Comparison of ENCODE assay signal across 8 cellular contexts in the genomic region with DNA sequence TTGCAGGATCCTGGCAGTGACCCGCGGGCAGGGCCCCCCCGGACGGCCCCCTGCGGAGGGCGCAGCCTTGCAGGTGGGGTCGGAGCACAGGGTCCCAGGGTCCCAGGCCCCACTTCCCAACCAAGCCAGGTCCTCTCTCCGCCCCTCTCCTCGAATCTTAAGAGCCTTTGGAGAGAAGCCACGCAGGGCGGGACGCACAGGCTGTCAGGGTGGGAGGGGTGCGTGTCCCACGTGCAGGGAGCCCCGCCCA. TPM values are rescaled to one million over a fixed set of nuclear protein-coding genes. Genes with fewer than 3 reads are reported as not detected.
DNase-seq lines count a peak whose midpoint lies in the region; ATAC-seq and TF ChIP-seq lines count a peak whose summit lies in the region.
"Had no signal": no experiment of that assay in that cellular context is flagged by ENCODE, and none has a peak within 500 bp of the region (broad histone marks: within the 10 kb centered on the region; RNA-seq: fewer than 3 reads in every experiment).

No MANE protein-coding gene starts in this region.

- H3K9ac ChIP-seq in PC-3 (ENCODE audit: low read length) = no peak overlapping the region; the same call in 1 of the 2 replicates

- no peaks in the 10 kb centered on the region for H3K4me1 Mint-ChIP-seq in stimulated activated effector memory CD8-positive, alpha-beta T cell treated with anti-CD3 and anti-CD28 coated beads, Interleukin-12 subunit alpha, Interleukin-12 subunit beta, amount 100 ng/mL, for 72 hours

- POLR2A ChIA-PET in HEK293 (lab: Yijun Ruan, JAX) (interaction anchor here (0.7 kb wide), 1 partner anchor 175 kb away, joined by 3 read pairs; no protein-coding TSS in a partner anchor), PC-3 (lab: Charles Lee; ENCODE audit: unreplicated experiment) (no interaction called here)

- H3K4me3 ChIP-seq in HEK293 (ENCODE audit: low read depth, low read length) (no peak overlapping the region), PC-3 (ENCODE audit: low read length) (peak overlapping the region; percentile 53), left ventricle myocardium inferior (peak overlapping the region; percentile 65), stomach (peak overlapping the region; percentile 12 to 33 (median 18))

- BruUV-seq in PC-3 (replicated peaks; lab: Mats Ljungman, UMichigan) = no TSS peak

- no peaks in the 10 kb centered on the region for H3K79me2 ChIP-seq in PC-3 (ENCODE audit: low read length)

- H3K27ac ChIP-seq in HEK293 (ENCODE audit: extremely low read depth, low read depth, low read length) = no peak overlapping the region
- no peak overlapping the region for H3K27ac ChIP-seq in PC-3 (ENCODE audit: low read length)
- H3K27ac ChIP-seq in left ventricle myocardium inferior (replicated peaks) = peak overlapping the region; percentile 95
- peak overlapping the region; percentile 12 to 81 (median 70) for H3K27ac ChIP-seq in stomach

- TF ChIP-seq EP300 in stomach (IDR thresholded peaks at IDR 0.05) = no peak

- H2AFZ ChIP-seq in PC-3 (ENCODE audit: low read length) = peak overlapping the region; percentile 71

- H3K9me3 ChIP-seq in HEK293 (ENCODE audit: control insufficient read depth, insufficient read depth, low read depth, low read length) (no peaks in the 10 kb centered on the region), PC-3 (ENCODE audit: low read length) (no peaks in the 10 kb centered on the region), left ventricle myocardium inferior (replicated peaks) (no peaks in the 10 kb centered on the region), stomach (no peaks in the 10 kb centered on the region)

- H4K20me1 ChIP-seq in PC-3 (ENCODE audit: low read length) = no peaks in the 10 kb centered on the region

- H3K36me3 ChIP-seq in HEK293 (ENCODE audit: control insufficient read depth in 2 of 2, insufficient read depth in 1 of 2, low read length in 2 of 2) = no peaks in the 10 kb centered on the region
- no peaks in the 10 kb centered on the region for H3K36me3 ChIP-seq in PC-3 (ENCODE audit: low read depth, low read length)
- H3K36me3 ChIP-seq in left ventricle myocardium inferior = no peaks in the 10 kb centered on the region
- H3K36me3 ChIP-seq in stomach = no peaks in the 10 kb centered on the region

- 3 to 16% (median 9%) methylated on average over 15 of the region's 15 CpGs; no CpG with 5 or more reads in 1 of the 5 donors for WGBS in stomach, 5 donors

- no peak for ATAC-seq in PC-3
- no peak for ATAC-seq in stimulated activated effector memory CD8-positive, alpha-beta T cell treated with anti-CD3 and anti-CD28 coated beads, Interleukin-12 subunit alpha, Interleukin-12 subunit beta, amount 100 ng/mL, for 72 hours
- ATAC-seq in GM18868 (IDR thresholded peaks at IDR 0.05; ENCODE audit: unreplicated experiment) = no peak

- no peaks in the 10 kb centered on the region for H3K9me2 ChIP-seq in PC-3 (replicated peaks; ENCODE audit: low read length)

- no peak overlapping the region for H3K27ac Mint-ChIP-seq in stimulated activated effector memory CD8-positive, alpha-beta T cell treated with anti-CD3 and anti-CD28 coated beads, Interleukin-12 subunit alpha, Interleukin-12 subunit beta, amount 100 ng/mL, for 72 hours
- H3K27ac Mint-ChIP-seq: T-helper 2 cell treated with Interferon-gamma antibody and Interleukin-4, amounts not matched to agents 5 μg/mL and 100 μg/mL, for 36 hours had no signal

- H3K4me1 ChIP-seq in HEK293 (ENCODE audit: control insufficient read depth, insufficient read depth, low read length) (no peaks in the 10 kb centered on the region), PC-3 (ENCODE audit: insufficient read depth, low read length) (peaks cover 5% of the 10 kb centered on the region), left ventricle myocardium inferior (peaks cover 72% of the 10 kb centered on the region), stomach (peaks cover 25 to 36% (median 29%) of the 10 kb centered on the region in 4 donors)

- no peaks in the 10 kb centered on the region for H3K9me3 Mint-ChIP-seq in stimulated activated effector memory CD8-positive, alpha-beta T cell treated with anti-CD3 and anti-CD28 coated beads, Interleukin-12 subunit alpha, Interleukin-12 subunit beta, amount 100 ng/mL, for 72 hours
- H3K9me3 Mint-ChIP-seq: T-helper 2 cell treated with Interferon-gamma antibody and Interleukin-4, amounts not matched to agents 5 μg/mL and 100 μg/mL, for 36 hours had no signal

- TF ChIP-seq CTCF in HEK293 (tag by site-specific recombination; IDR thresholded peaks at IDR 0.05) (no peak), PC-3 (conservative IDR thresholded peaks at IDR 0.05; ENCODE audit: low read depth, low read length) (no peak), left ventricle myocardium inferior (IDR thresholded peaks at IDR 0.05; ENCODE audit: borderline replicate concordance) (no peak), stomach (IDR thresholded peaks at IDR 0.05) (no peak)

- DNase-seq in PC-3 (no peak), left ventricle myocardium inferior (peak; percentile 90), stomach (peak; percentile 91)
- DNase-seq in stimulated activated effector memory CD8-positive, alpha-beta T cell treated with anti-CD3 and anti-CD28 coated beads, Interleukin-12 subunit alpha, Interleukin-12 subunit beta, amount 100 ng/mL, for 72 hours (ENCODE audit: low spot score in 2 of 2) = no peak
- DNase-seq in activated CD8-positive, alpha-beta memory T cell treated with anti-CD3 and anti-CD28 coated beads, Interleukin-2, amount 50 U/mL, for 4 hours = no peak

- H3K4me2 ChIP-seq in PC-3 (ENCODE audit: low read length) = peak overlapping the region; percentile 77

- H3K36me3 Mint-ChIP-seq in stimulated activated effector memory CD8-positive, alpha-beta T cell treated with anti-CD3 and anti-CD28 coated beads, Interleukin-12 subunit alpha, Interleukin-12 subunit beta, amount 100 ng/mL, for 72 hours = no peaks in the 10 kb centered on the region

- no peak overlapping the region for H3K4me3 Mint-ChIP-seq in stimulated activated effector memory CD8-positive, alpha-beta T cell treated with anti-CD3 and anti-CD28 coated beads, Interleukin-12 subunit alpha, Interleukin-12 subunit beta, amount 100 ng/mL, for 72 hours
- H3K4me3 Mint-ChIP-seq: T-helper 2 cell treated with Interferon-gamma antibody and Interleukin-4, amounts not matched to agents 5 μg/mL and 100 μg/mL, for 36 hours had no signal

- CTCF ChIA-PET in HEK293 (lab: Yijun Ruan, JAX) = interaction anchor here (0.6 to 3.7 kb wide), 10 partner anchors 9 to 198 kb away, joined by 3 to 37 read pairs (median 3); no protein-coding TSS in a partner anchor
- CTCF ChIA-PET in PC-3 (lab: Charles Lee) = interaction anchor here (0.6 to 1.0 kb wide), 2 partner anchors 13 to 51 kb away, joined by 3 to 4 read pairs; no protein-coding TSS in a partner anchor

- intact Hi-C loops in PC-3 (cut with micrococcal nuclease) (no loop called here), left ventricle myocardium inferior (cut with micrococcal nuclease) (no loop called here), stomach (cut with DNase I; ENCODE audit: low total_unique reads) (no loop called here)

- no peaks in the 10 kb centered on the region for H3K27me3 ChIP-seq in PC-3 (ENCODE audit: low read length)
- H3K27me3 ChIP-seq in left ventricle myocardium inferior (ENCODE audit: low read depth) = no peaks in the 10 kb centered on the region
- peaks cover 3 to 56% (median 21%) of the 10 kb centered on the region in 3 donors for H3K27me3 ChIP-seq in stomach

- no peaks in the 10 kb centered on the region for H3F3A ChIP-seq in PC-3 (ENCODE audit: low read length, unreplicated experiment)

- TF ChIP-seq POLR2A in stomach (IDR thresholded peaks at IDR 0.05) = no peak

TF ChIP-seq in HEK293, 187 proteins besides CTCF, POLR2A, EP300 and RAD21 (continues in another document):
- peak; percentile 34; the same call in 1 of the 2 replicates for TF ChIP-seq SP3 (tag by site-specific recombination; IDR thresholded peaks at IDR 0.05)
- no peak for TF ChIP-seq GFI1B (tag by site-specific recombination; IDR thresholded peaks at IDR 0.05)
- no peak for TF ChIP-seq ZNF670 (tag by site-specific recombination; IDR thresholded peaks at IDR 0.05; ENCODE audit: low read depth)
- no peak for TF ChIP-seq ZSCAN23 (tag by site-specific recombination; IDR thresholded peaks at IDR 0.05)
- TF ChIP-seq HOXD13 (CRISPR knock-in tag; IDR thresholded peaks at IDR 0.05; ENCODE audit: borderline replicate concordance) = no peak
- peak; percentile 97; the same call in 1 of the 2 replicates for TF ChIP-seq KLF1 (tag by site-specific recombination; IDR thresholded peaks at IDR 0.05)
- TF ChIP-seq, protein P1, sequence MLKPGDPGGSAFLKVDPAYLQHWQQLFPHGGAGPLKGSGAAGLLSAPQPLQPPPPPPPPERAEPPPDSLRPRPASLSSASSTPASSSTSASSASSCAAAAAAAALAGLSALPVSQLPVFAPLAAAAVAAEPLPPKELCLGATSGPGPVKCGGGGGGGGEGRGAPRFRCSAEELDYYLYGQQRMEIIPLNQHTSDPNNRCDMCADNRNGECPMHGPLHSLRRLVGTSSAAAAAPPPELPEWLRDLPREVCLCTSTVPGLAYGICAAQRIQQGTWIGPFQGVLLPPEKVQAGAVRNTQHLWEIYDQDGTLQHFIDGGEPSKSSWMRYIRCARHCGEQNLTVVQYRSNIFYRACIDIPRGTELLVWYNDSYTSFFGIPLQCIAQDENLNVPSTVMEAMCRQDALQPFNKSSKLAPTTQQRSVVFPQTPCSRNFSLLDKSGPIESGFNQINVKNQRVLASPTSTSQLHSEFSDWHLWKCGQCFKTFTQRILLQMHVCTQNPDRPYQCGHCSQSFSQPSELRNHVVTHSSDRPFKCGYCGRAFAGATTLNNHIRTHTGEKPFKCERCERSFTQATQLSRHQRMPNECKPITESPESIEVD (tag by site-specific recombination; IDR thresholded peaks at IDR 0.05) = no peak
- no peak for TF ChIP-seq ZNF114 (tag by site-specific recombination; IDR thresholded peaks at IDR 0.05)
- TF ChIP-seq YY1 (tag by site-specific recombination; IDR thresholded peaks at IDR 0.05) = no peak
- no peak for TF ChIP-seq EGR2 (tag by site-specific recombination; IDR thresholded peaks at IDR 0.05; ENCODE audit: low read depth)

RNA-seq across cellular contexts. Expression of a gene that starts 18.4 kb away (rescaled TPM):
- total RNA-seq in PC-3 (2014; rRNA removed) = 23.1 and 29.5 TPM in 2 replicates
- total RNA-seq in left ventricle myocardium inferior = 81.5 TPM
- total RNA-seq in stomach = 1,000 to 10,000 TPM in 1 of 5 donors, 10 to 100 TPM in 4; 20.9 to 1,085 (median 42.0) TPM
- polyA plus RNA-seq in stomach = 100 to 1,000 TPM in 1 of 3 donors, 10 to 100 TPM in 2; 44.8 to 113 (median 79.2) TPM

RNA-seq across cellular contexts. Expression of a gene that starts 43.0 kb away (rescaled TPM):
- 103 and 106 TPM in 2 replicates for total RNA-seq in PC-3 (2014; rRNA removed)
- total RNA-seq in left ventricle myocardium inferior = 48.8 TPM
- 100 to 1,000 TPM in 2 of 5 donors, 10 to 100 TPM in 3; 49.6 to 135 (median 68.8) TPM for total RNA-seq in stomach
- polyA plus RNA-seq in stomach = 10 to 100 TPM; 32.7 to 88.7 (median 75.1) TPM

Comparison
In these comparisons a context has a peak if more than half of its experiments do, and no peak if none do; other contexts are left out.
1. H3K27ac ChIP-seq: peak in left ventricle myocardium inferior (single experiment) and stomach (5 of 5); none in HEK293 (single experiment) and PC-3 (single experiment).
2. DNase-seq: peak in left ventricle myocardium inferior (single experiment) and stomach (single experiment); none in PC-3 (single experiment), stimulated activated effector memory CD8-positive, alpha-beta T cell treated with anti-CD3 and anti-CD28 coated beads, Interleukin-12 subunit alpha, Interleukin-12 subunit beta, amount 100 ng/mL, for 72 hours (0 of 2) and activated CD8-positive, alpha-beta memory T cell treated with anti-CD3 and anti-CD28 coated beads, Interleukin-2, amount 50 U/mL, for 4 hours (single experiment).